ENCODE assay signal across 8 cellular contexts in genomic region chr20:1392693-1393506, GRCh38. TPM values are rescaled to one million over a fixed set of nuclear protein-coding genes. Genes with fewer than 3 reads are reported as not detected.
DNase-seq lines count a peak whose midpoint lies in the region; ATAC-seq and TF ChIP-seq lines count a peak whose summit lies in the region.

FKBP1A (minus strand) TSS chr20:1393054; CDS start chr20:1392998, 56 bp downstream.

- no TSS peak for BruUV-seq in PC-9 (replicated peaks; lab: Mats Ljungman, UMichigan)

- H3K4me3 ChIP-seq in PC-9 = peak within 1 kb of the TSS; percentile 97
- peak within 1 kb of the TSS; percentile 71 to 94 for H3K4me3 ChIP-seq in esophagus (ENCODE audit: low read depth in 1 of 2, low read length in 2 of 2)
- peak within 1 kb of the TSS; percentile 88 to 89 for H3K4me3 ChIP-seq in muscle layer of colon (ENCODE audit: low read depth in 1 of 2, low read length in 2 of 2)

- H3K27ac ChIP-seq in PC-9 (peak within 1 kb of the TSS; percentile 40; the same call in 1 of the 2 replicates), esophagus (ENCODE audit: low read depth in 2 of 2, low read length in 1 of 2) (peak within 1 kb of the TSS; percentile 70 to 84), muscle layer of colon (ENCODE audit: low read depth, low read length) (peak within 1 kb of the TSS; percentile 91)

- H2AFZ ChIP-seq in PC-9 = peak within 1 kb of the TSS; percentile 76

- 1% methylated on average over 75 to 79 of the region's 79 CpGs for WGBS in esophagus, 2 donors

- peaks cover 53% of the 10 kb centered on the region for H3K79me2 ChIP-seq in PC-9 (ENCODE audit: low read depth)

- peak; percentile 90 for ATAC-seq in GM21723 (IDR thresholded peaks at IDR 0.05; ENCODE audit: unreplicated experiment)

- peaks cover 8% of the 10 kb centered on the region; the same call in 1 of the 2 replicates for H3F3A ChIP-seq in PC-9 (ENCODE audit: insufficient read depth, low read depth)

- intact Hi-C loops in PC-9 (cut with micrococcal nuclease; ENCODE audit: unreplicated experiment) = loop anchor here (1.0 to 2.0 kb wide), 3 partner anchors 44 to 74 kb away; partner anchors contain the start of gene NSFL1C

- no peaks in the 10 kb centered on the region for H3K27me3 ChIP-seq in PC-9 (ENCODE audit: insufficient read depth, low read depth)
- H3K27me3 ChIP-seq in esophagus (ENCODE audit: control insufficient read depth in 1 of 2, insufficient read depth in 2 of 2, low read length in 2 of 2) = no peaks in the 10 kb centered on the region
- H3K27me3 ChIP-seq in muscle layer of colon (ENCODE audit: control insufficient read depth in 1 of 2, insufficient read depth in 2 of 2, low read length in 2 of 2) = peaks cover 0 to 4% of the 10 kb centered on the region in 2 donors

- CTCF ChIA-PET in PC-9 (lab: Charles Lee) = interaction anchor here (0.6 kb wide), 1 partner anchor 18 kb away, joined by 8 read pairs; no protein-coding TSS in a partner anchor

- H3K9me2 ChIP-seq in PC-9 (ENCODE audit: insufficient read depth) = no peaks in the 10 kb centered on the region

- in situ Hi-C loops in KBM-7 (cut with MboI; ENCODE audit: low pct_unique_long_range_greater_than_20kb, low sequenced_read_pairs) = no loop called here

- no peak; the same call in 1 of the 2 replicates for TF ChIP-seq CTCF in PC-9 (conservative IDR thresholded peaks at IDR 0.05)

- POLR2A ChIA-PET in PC-9 (lab: Charles Lee; ENCODE audit: unreplicated experiment) = interaction anchor here (0.7 to 0.8 kb wide), 3 partner anchors 16 to 374 kb away, joined by 3 to 9 read pairs (median 7); no protein-coding TSS in a partner anchor

- H3K9ac ChIP-seq in muscle layer of colon (ENCODE audit: low read length) = peak within 1 kb of the TSS; percentile 78

- H4K20me1 ChIP-seq in PC-9 (ENCODE audit: insufficient read depth) = peaks cover 40% of the 10 kb centered on the region

- DNase-seq in DMS153 (lab: John Stamatoyannopoulos, UW) (peak; percentile 88), KBM-7 (peak; percentile 96), PC-9 (peak; percentile 83 to 89)
- peak; percentile 94 for DNase-seq in activated T-cell treated with anti-CD3 and anti-CD28 coated beads, Interleukin-2, amount 50 U/mL, for 1 hour
- DNase-seq in stimulated activated CD8-positive, alpha-beta memory T cell treated with anti-CD3 and anti-CD28 coated beads, Interleukin-7, amount 100 ng/mL, for 24 hours (ENCODE audit: low read depth) = peak; percentile 68

- H3K9me3 ChIP-seq in PC-9 (ENCODE audit: insufficient read depth, low read depth) = no peaks in the 10 kb centered on the region
- no peaks in the 10 kb centered on the region for H3K9me3 ChIP-seq in esophagus (ENCODE audit: control insufficient read depth in 2 of 2, insufficient read depth in 1 of 2, low read depth in 1 of 2, low read length in 1 of 2)
- H3K9me3 ChIP-seq in muscle layer of colon (ENCODE audit: low read length) = no peaks in the 10 kb centered on the region

- peak within 1 kb of the TSS; percentile 100 for H3K4me2 ChIP-seq in PC-9

- H3K4me1 ChIP-seq in PC-9 (replicated peaks; ENCODE audit: insufficient read depth) (peaks cover 57% of the 10 kb centered on the region), esophagus (ENCODE audit: control insufficient read depth in 2 of 2, insufficient read depth in 2 of 2, low read length in 1 of 2) (peaks cover 10 to 19% of the 10 kb centered on the region in 2 donors), muscle layer of colon (ENCODE audit: insufficient read depth, low read length) (peaks cover 41% of the 10 kb centered on the region)

- H3K36me3 ChIP-seq in PC-9 (ENCODE audit: low read depth) (peaks cover 4% of the 10 kb centered on the region; the same call in 1 of the 2 replicates), esophagus (ENCODE audit: control insufficient read depth in 2 of 2, insufficient read depth in 2 of 2, low read length in 1 of 2) (no peaks in the 10 kb centered on the region), muscle layer of colon (ENCODE audit: insufficient read depth, low read length) (no peaks in the 10 kb centered on the region)

RNA-seq across cellular contexts. Expression of gene FKBP1A, which starts in this region (rescaled TPM):
- total RNA-seq in PC-9 (2021) = 248 and 320 TPM in 2 replicates
- 100 to 1,000 TPM; 106 to 157 TPM for polyA plus RNA-seq in esophagus

Comparison
In these comparisons a context has a peak if more than half of its experiments do, and no peak if none do; other contexts are left out.
1. Peak in every context shown above with its lines: DNase-seq, ATAC-seq, H3K4me3 ChIP-seq and H3K27ac ChIP-seq.
2. H3K27ac ChIP-seq: peak in every context shown above with its lines; median percentile 91 in muscle layer of colon; 77 in esophagus; 40 in PC-9.